ENCODE assay signal across 18 cellular contexts in the genomic region with DNA sequence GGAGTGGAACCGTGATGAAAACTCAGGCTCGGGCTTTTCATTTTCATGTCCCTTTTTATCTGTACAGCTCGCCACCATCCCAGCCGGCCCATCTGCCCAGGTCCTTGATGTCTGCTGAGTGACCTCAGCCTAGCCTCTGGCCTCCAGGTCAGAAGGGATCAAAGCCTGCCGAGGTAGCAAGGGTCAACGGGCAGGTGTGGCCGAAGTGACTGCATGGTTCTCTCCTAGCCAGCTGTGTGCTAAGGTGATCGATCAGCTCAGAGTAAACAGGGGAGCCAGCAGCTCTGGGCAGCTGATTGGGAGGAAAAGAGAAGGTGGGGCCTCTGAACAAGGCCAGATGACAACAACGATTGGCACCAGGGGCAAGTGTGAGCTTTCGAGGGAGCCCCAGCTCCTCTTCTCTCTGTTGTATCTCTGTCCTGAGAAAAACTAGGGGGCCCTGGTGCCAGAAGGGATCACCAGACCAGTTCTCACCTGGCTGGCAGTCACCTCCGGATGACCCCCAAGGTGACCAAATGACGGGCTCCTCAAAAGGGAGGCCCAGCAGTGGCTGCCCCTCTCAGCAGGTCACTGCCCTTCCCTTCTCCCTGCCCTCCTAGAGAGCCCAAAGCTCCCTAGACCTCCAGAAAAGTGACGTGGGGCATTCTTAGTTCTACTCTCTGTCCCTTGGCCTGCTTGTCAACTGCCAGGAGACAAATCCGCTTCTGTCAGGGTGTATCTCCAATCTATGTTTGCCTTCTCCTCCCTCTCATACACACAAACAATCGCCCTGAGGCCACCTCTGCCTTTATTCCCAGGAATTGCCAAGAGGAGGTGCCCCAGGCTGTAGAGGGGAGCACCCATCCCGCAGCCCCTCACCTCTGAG. TPM values are rescaled to one million over a fixed set of nuclear protein-coding genes. Genes with fewer than 3 reads are reported as not detected.
"Had no signal": no experiment of that assay in that cellular context is flagged by ENCODE, and none has a peak within 500 bp of the region (broad histone marks: within the 10 kb centered on the region; RNA-seq: fewer than 3 reads in every experiment).

No MANE protein-coding gene starts in this region.

- H3K36me3 ChIP-seq: esophagus muscularis mucosa, left ventricle myocardium inferior, sigmoid colon, suprapubic skin, upper lobe of right lung had no signal

- H3K27ac ChIP-seq: esophagus muscularis mucosa, left ventricle myocardium inferior, psoas muscle, sigmoid colon, suprapubic skin, upper lobe of right lung had no signal

- H3K4me3 Mint-ChIP-seq: activated CD8-positive, alpha-beta memory T cell treated with anti-CD3 and anti-CD28 coated beads, Interleukin-2, amount 10 ng/mL, durations not matched to agents 7 days and 5 days; activated naive CD8-positive, alpha-beta T cell; activated T-cell treated with anti-CD3 and anti-CD28 coated beads, Interleukin-2, amount 50 U/mL, for 24 hours; T-helper 1 cell treated with Interleukin-12 subunit alpha and Interleukin-12 subunit beta and Interleukin-4 antibody, amounts not matched to agents 30 μg/mL and 1 μg/mL, for 36 hours had no signal

- DNase-seq: activated CD4-positive, alpha-beta T cell treated with anti-CD3 and anti-CD28 coated beads, Interleukin-2, amount 50 U/mL, for 1 hour; activated CD4-positive, CD25-positive, alpha-beta regulatory T cell; activated CD8-positive, alpha-beta memory T cell treated with anti-CD3 and anti-CD28 coated beads, Interleukin-2, amount 10 ng/mL, durations not matched to agents 7 days and 5 days; activated effector memory CD4-positive, alpha-beta T cell treated with anti-CD3 and anti-CD28 coated beads, Interleukin-2, amount 50 U/mL, for 16 hours; activated T-cell treated with anti-CD3 and anti-CD28 coated beads, Interleukin-2, amount 50 U/mL, for 24 hours; left ventricle myocardium inferior; mesendoderm; nucleus accumbens; psoas muscle; sigmoid colon; stimulated activated CD4-positive, alpha-beta T cell treated with anti-CD3 and anti-CD28 coated beads, Interleukin-12 subunit alpha, Interleukin-12 subunit beta, amount 100 ng/mL, for 4 hours; stimulated activated naive CD8-positive, alpha-beta T cell treated with anti-CD3 and anti-CD28 coated beads, Interleukin-15, Interleukin-2, amounts not matched to agents 100 U/mL and 50 U/mL, for 24 hours; upper lobe of right lung had no signal

- H3K27ac Mint-ChIP-seq: activated CD8-positive, alpha-beta memory T cell treated with anti-CD3 and anti-CD28 coated beads, Interleukin-2, amount 10 ng/mL, durations not matched to agents 7 days and 5 days; activated naive CD8-positive, alpha-beta T cell; activated T-cell treated with anti-CD3 and anti-CD28 coated beads, Interleukin-2, amount 50 U/mL, for 24 hours; T-helper 1 cell treated with Interleukin-12 subunit alpha and Interleukin-12 subunit beta and Interleukin-4 antibody, amounts not matched to agents 30 μg/mL and 1 μg/mL, for 36 hours had no signal

- H3K9me3 Mint-ChIP-seq: activated T-cell treated with anti-CD3 and anti-CD28 coated beads, Interleukin-2, amount 50 U/mL, for 24 hours; T-helper 1 cell treated with Interleukin-12 subunit alpha and Interleukin-12 subunit beta and Interleukin-4 antibody, amounts not matched to agents 30 μg/mL and 1 μg/mL, for 36 hours had no signal

- H3K4me1 Mint-ChIP-seq: activated CD8-positive, alpha-beta memory T cell treated with anti-CD3 and anti-CD28 coated beads, Interleukin-2, amount 10 ng/mL, durations not matched to agents 7 days and 5 days had no signal

- H3K36me3 Mint-ChIP-seq: activated CD8-positive, alpha-beta memory T cell treated with anti-CD3 and anti-CD28 coated beads, Interleukin-2, amount 10 ng/mL, durations not matched to agents 7 days and 5 days had no signal

- H3K4me1 ChIP-seq: left ventricle myocardium inferior, psoas muscle had no signal

- H3K9me3 ChIP-seq: esophagus muscularis mucosa, left ventricle myocardium inferior, psoas muscle, sigmoid colon, suprapubic skin, upper lobe of right lung had no signal

- H3K4me3 ChIP-seq: esophagus muscularis mucosa, left ventricle myocardium inferior, psoas muscle, sigmoid colon, suprapubic skin, upper lobe of right lung had no signal

RNA-seq across cellular contexts. Expression of a gene that starts 3.4 kb away (rescaled TPM):
- total RNA-seq: fibroblast of villous mesenchyme had no signal

RNA-seq across cellular contexts. Expression of a gene that starts 52.1 kb away (rescaled TPM):
- total RNA-seq: esophagus muscularis mucosa, fibroblast of villous mesenchyme, suprapubic skin had no signal
